17 cellular contexts compared by ENCODE assay signal in the genomic region with DNA sequence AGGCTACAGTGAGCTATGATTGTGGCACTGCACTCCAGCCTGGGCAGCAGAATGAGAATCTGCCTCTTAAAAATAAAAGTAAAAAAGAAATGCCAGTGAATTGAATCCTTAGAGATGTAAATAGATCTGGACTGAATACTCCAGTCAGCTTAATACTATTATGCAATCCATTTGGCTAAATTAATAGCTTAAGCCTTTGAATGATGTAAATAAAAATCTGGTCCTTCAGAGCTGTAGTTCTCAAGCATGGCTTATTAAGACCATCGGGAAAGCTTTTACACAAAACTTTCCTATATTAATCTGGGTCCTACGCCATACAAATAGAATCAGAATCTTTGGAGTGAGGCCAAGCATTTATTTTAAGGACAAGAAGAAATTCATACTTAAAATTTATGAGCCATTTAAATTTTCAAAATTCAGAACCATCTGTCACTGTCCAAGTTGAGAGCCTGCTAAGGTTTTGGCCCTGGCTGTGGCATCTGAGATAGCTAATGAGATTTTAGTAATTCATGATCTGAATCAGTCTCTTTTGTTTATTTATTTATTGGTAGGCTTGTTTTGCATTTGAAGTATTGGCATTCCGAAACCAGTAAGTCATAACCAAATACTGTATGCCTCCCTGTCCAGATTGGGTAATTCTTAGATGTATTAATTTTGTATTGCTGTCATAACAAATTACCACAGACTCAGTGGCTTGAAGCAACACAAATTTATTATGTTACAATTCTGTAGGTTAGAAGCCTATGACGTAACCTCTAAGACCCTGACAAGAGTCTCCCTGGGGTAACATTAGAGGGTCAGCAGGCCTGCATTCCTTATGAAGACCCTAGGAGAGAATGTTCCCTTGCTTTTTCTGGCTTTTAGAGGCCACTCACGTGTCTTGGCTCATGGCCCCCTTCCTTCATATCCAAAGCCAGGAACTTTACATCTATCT.
"Had no signal": no experiment of that assay in that cellular context is flagged by ENCODE, and none has a peak within 500 bp of the region (broad histone marks: within the 10 kb centered on the region; RNA-seq: fewer than 3 reads in every experiment).

No MANE protein-coding gene starts in this region.

- H3K27ac ChIP-seq: brain microvascular endothelial cell, dorsolateral prefrontal cortex, hepatocyte, psoas muscle, upper lobe of left lung had no signal

- H3K27ac Mint-ChIP-seq: activated CD8-positive, alpha-beta memory T cell treated with anti-CD3 and anti-CD28 coated beads, Interleukin-2, amount 10 ng/mL, durations not matched to agents 7 days and 5 days; activated naive CD4-positive, alpha-beta T cell treated with anti-CD3 and anti-CD28 coated beads, Interleukin-2, amount 50 U/mL, for 24 hours; activated T-cell treated with anti-CD3 and anti-CD28 coated beads, Interleukin-2, amount 50 U/mL, for 24 hours; stimulated activated naive CD8-positive, alpha-beta T cell treated with anti-CD3 and anti-CD28 coated beads, Interleukin-15, Interleukin-2, amounts not matched to agents 100 ng/mL and 50 ng/mL, for 24 hours had no signal

- H3K9me3 ChIP-seq: psoas muscle, upper lobe of left lung had no signal

- H3K36me3 ChIP-seq: brain microvascular endothelial cell, upper lobe of left lung had no signal

- H3K4me1 Mint-ChIP-seq: activated CD8-positive, alpha-beta memory T cell treated with anti-CD3 and anti-CD28 coated beads, Interleukin-2, amount 10 ng/mL, durations not matched to agents 7 days and 5 days; activated naive CD4-positive, alpha-beta T cell treated with anti-CD3 and anti-CD28 coated beads, Interleukin-2, amount 50 U/mL, for 24 hours had no signal

- H3K36me3 Mint-ChIP-seq: activated CD8-positive, alpha-beta memory T cell treated with anti-CD3 and anti-CD28 coated beads, Interleukin-2, amount 10 ng/mL, durations not matched to agents 7 days and 5 days; activated naive CD4-positive, alpha-beta T cell treated with anti-CD3 and anti-CD28 coated beads, Interleukin-2, amount 50 U/mL, for 24 hours had no signal

- H3K79me2 ChIP-seq: hepatocyte had no signal

- H3K4me3 Mint-ChIP-seq: activated CD8-positive, alpha-beta memory T cell treated with anti-CD3 and anti-CD28 coated beads, Interleukin-2, amount 10 ng/mL, durations not matched to agents 7 days and 5 days; activated naive CD4-positive, alpha-beta T cell treated with anti-CD3 and anti-CD28 coated beads, Interleukin-2, amount 50 U/mL, for 24 hours; activated T-cell treated with anti-CD3 and anti-CD28 coated beads, Interleukin-2, amount 50 U/mL, for 24 hours; stimulated activated naive CD8-positive, alpha-beta T cell treated with anti-CD3 and anti-CD28 coated beads, Interleukin-15, Interleukin-2, amounts not matched to agents 100 ng/mL and 50 ng/mL, for 24 hours had no signal

- H3K4me2 ChIP-seq: hepatocyte had no signal

- ATAC-seq: activated CD4-positive, CD25-positive, alpha-beta regulatory T cell treated with anti-CD3 and anti-CD28 coated beads, Interleukin-2, amount 50 U/mL, for 24 hours; activated CD8-positive, alpha-beta memory T cell treated with anti-CD3 and anti-CD28 coated beads, Interleukin-2, amount 10 ng/mL, durations not matched to agents 7 days and 5 days; esophagus mucosa; left ventricle myocardium superior had no signal

- H3K27me3 Mint-ChIP-seq: activated CD8-positive, alpha-beta memory T cell treated with anti-CD3 and anti-CD28 coated beads, Interleukin-2, amount 10 ng/mL, durations not matched to agents 7 days and 5 days; activated naive CD4-positive, alpha-beta T cell treated with anti-CD3 and anti-CD28 coated beads, Interleukin-2, amount 50 U/mL, for 24 hours; activated T-cell treated with anti-CD3 and anti-CD28 coated beads, Interleukin-2, amount 50 U/mL, for 24 hours; stimulated activated naive CD8-positive, alpha-beta T cell treated with anti-CD3 and anti-CD28 coated beads, Interleukin-15, Interleukin-2, amounts not matched to agents 100 ng/mL and 50 ng/mL, for 24 hours had no signal

- H2AFZ ChIP-seq: hepatocyte had no signal

- H3K9me3 Mint-ChIP-seq: activated T-cell treated with anti-CD3 and anti-CD28 coated beads, Interleukin-2, amount 50 U/mL, for 24 hours; stimulated activated naive CD8-positive, alpha-beta T cell treated with anti-CD3 and anti-CD28 coated beads, Interleukin-15, Interleukin-2, amounts not matched to agents 100 ng/mL and 50 ng/mL, for 24 hours had no signal

- H3K4me1 ChIP-seq: upper lobe of left lung had no signal

- H3K27me3 ChIP-seq: brain microvascular endothelial cell, dorsolateral prefrontal cortex, hepatocyte, upper lobe of left lung had no signal

- DNase-seq: activated CD4-positive, alpha-beta T cell treated with anti-CD3 and anti-CD28 coated beads, Interleukin-2, amount 50 U/mL, for 48 hours; activated CD8-positive, alpha-beta memory T cell treated with anti-CD3 and anti-CD28 coated beads, Interleukin-2, amount 10 ng/mL, durations not matched to agents 7 days and 5 days; activated effector memory CD4-positive, alpha-beta T cell treated with Interleukin-2 at 50 U/mL for 16 hours; activated T-cell treated with anti-CD3 and anti-CD28 coated beads, Interleukin-2, amount 50 U/mL, for 24 hours; amygdala; brain microvascular endothelial cell; dorsolateral prefrontal cortex; kidney; left ventricle myocardium superior; psoas muscle; stimulated activated CD4-positive, alpha-beta T cell treated with anti-CD3 and anti-CD28 coated beads, Interleukin-4, amount 100 ng/mL, for 24 hours; upper lobe of left lung had no signal

- H3K4me3 ChIP-seq: dorsolateral prefrontal cortex, hepatocyte, psoas muscle, upper lobe of left lung had no signal
